ENCODE assay signal across 8 cellular contexts in genomic region chr9:122099271-122099869, GRCh38. TPM values are rescaled to one million over a fixed set of nuclear protein-coding genes. Genes with fewer than 3 reads are reported as not detected.
DNase-seq lines count a peak whose midpoint lies in the region; ATAC-seq and TF ChIP-seq lines count a peak whose summit lies in the region.

No MANE protein-coding gene starts in this region.

- peak; percentile 73 for ATAC-seq in GM19328 (IDR thresholded peaks at IDR 0.05; ENCODE audit: unreplicated experiment)
- ATAC-seq in omental fat pad (ENCODE audit: low FRiP score), result no peak

- H3K27ac ChIP-seq in SJCRH30 (peak overlapping the region; percentile 42), suprapubic skin (no peak overlapping the region)

- TF ChIP-seq CTCF in AG10803 (conservative IDR thresholded peaks at IDR 0.05; ENCODE audit: low read length), result peak; percentile 79
- TF ChIP-seq CTCF in fibroblast of villous mesenchyme (IDR thresholded peaks at IDR 0.05; ENCODE audit: insufficient read depth, low read depth, low read length), result peak; percentile 82
- TF ChIP-seq CTCF in omental fat pad (IDR thresholded peaks at IDR 0.05), result peak in 2 of 3 donors; percentile 15 to 74
- TF ChIP-seq CTCF in suprapubic skin (IDR thresholded peaks at IDR 0.05), result peak; percentile 74 to 78

- DNase-seq in AG10803 (ENCODE audit: low read depth) (peak; percentile 74), LHCN-M2 (ENCODE audit: low read depth) (peak; percentile 76), SJCRH30 (peak; percentile 86 to 96), fibroblast of villous mesenchyme (ENCODE audit: low read depth) (peak; percentile 79), omental fat pad (ENCODE audit: low spot score) (peak; percentile 93), suprapubic skin (ENCODE audit: low spot score in 2 of 2) (peak; percentile 87 to 88)
- DNase-seq in activated T-helper 9 cell treated with anti-CD3 and anti-CD28 coated beads, Interleukin-2, amount 50 U/mL, for 16 hours (ENCODE audit: low read depth), result peak; percentile 73

- 37% methylated on average over 16 of the region's 16 CpGs for WGBS in suprapubic skin

- H3K36me3 ChIP-seq in SJCRH30, result no peaks in the 10 kb centered on the region
- no peaks in the 10 kb centered on the region for H3K36me3 ChIP-seq in suprapubic skin

- no peak for TF ChIP-seq POLR2A in suprapubic skin (IDR thresholded peaks at IDR 0.05)

- H3K4me1 ChIP-seq in SJCRH30 (peaks cover 8% of the 10 kb centered on the region), suprapubic skin (peaks cover 5% of the 10 kb centered on the region)

- no peaks in the 10 kb centered on the region; the same call in 1 of the 2 replicates for H3K9me3 ChIP-seq in SJCRH30 (replicated peaks)
- no peaks in the 10 kb centered on the region for H3K9me3 ChIP-seq in suprapubic skin

- no peak for TF ChIP-seq EP300 in suprapubic skin (IDR thresholded peaks at IDR 0.05)

- H3K27me3 ChIP-seq in SJCRH30 (no peaks in the 10 kb centered on the region), suprapubic skin (no peaks in the 10 kb centered on the region)

- H3K4me3 ChIP-seq in AG10803 (ENCODE audit: low read length), result no peak overlapping the region
- H3K4me3 ChIP-seq in SJCRH30, result peak overlapping the region; percentile 5; the same call in 1 of the 2 replicates
- H3K4me3 ChIP-seq in fibroblast of villous mesenchyme (ENCODE audit: low read depth, low read length), result no peak overlapping the region
- H3K4me3 ChIP-seq in suprapubic skin, result no peak overlapping the region

RNA-seq across cellular contexts. Expression of gene TTLL11, which starts 6.3 kb away (rescaled TPM):
- total RNA-seq in LHCN-M2 (2014; rRNA removed), result 3.4 and 3.8 TPM in 2 replicates
- 2.8 TPM for polyA plus RNA-seq in LHCN-M2 (2012)
- 4.8 and 8.8 TPM in 2 replicates for total RNA-seq in SJCRH30 (2014; rRNA removed; shearing (Covaris generic))
- 4.3 and 4.8 TPM in 2 replicates for total RNA-seq in fibroblast of villous mesenchyme
- 10 to 100 TPM in 2 of 4 donors, 1 to 10 TPM in 2; 7.0 to 16.0 (median 10.2) TPM for total RNA-seq in omental fat pad
- total RNA-seq in suprapubic skin, result 10 to 100 TPM in 2 of 4 donors, 1 to 10 TPM in 2; 7.2 to 12.1 (median 9.9) TPM
